1 cellular context compared by ENCODE assay signal in the genomic region with DNA sequence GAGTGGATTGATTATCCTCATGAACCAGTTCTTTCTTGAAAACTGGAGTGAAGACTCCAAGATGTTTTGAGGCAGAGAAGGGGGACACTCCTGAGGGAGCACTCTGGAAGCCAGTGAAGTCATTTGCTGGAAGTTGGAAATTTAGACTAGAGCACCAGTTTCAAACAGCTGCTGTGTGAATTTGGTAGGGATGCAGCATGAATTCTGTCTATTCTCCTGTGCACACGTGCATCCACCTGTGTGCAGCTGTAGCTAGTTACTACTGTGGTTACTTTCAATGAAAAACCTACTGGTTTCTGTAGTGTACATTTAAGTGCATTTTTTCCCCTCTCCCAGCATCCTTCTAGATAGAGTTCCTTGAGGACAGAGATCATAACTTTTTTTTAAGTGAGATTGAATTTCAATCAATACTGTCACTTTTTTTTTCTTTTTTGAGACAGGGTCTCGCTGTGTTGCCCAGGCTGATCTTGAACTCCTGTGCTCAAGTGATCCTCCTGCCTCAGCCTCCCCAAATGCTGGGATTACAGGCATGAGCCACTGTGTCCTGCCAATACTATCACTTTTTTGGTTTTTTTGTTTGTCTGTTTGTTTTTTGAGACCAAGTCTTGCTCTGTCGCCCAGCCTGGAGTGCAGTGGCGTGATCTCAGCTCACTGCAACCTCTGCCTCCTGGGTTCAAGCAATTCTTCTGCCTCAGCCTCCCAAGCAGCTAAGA.
TF ChIP-seq lines count a peak whose summit lies in the region.

No MANE protein-coding gene starts in this region.

TF ChIP-seq in IMR-90, 13 proteins besides CTCF, POLR2A, EP300 and RAD21 (continued from another document):
- TF ChIP-seq RCOR1 (IDR thresholded peaks at IDR 0.05; ENCODE audit: insufficient replicate concordance, low read length) (no peak), CHD1 (IDR thresholded peaks at IDR 0.05; ENCODE audit: low read depth, low read length) (no peak)
